Comparison of ENCODE assay signal across 1 cellular context in the genomic region with DNA sequence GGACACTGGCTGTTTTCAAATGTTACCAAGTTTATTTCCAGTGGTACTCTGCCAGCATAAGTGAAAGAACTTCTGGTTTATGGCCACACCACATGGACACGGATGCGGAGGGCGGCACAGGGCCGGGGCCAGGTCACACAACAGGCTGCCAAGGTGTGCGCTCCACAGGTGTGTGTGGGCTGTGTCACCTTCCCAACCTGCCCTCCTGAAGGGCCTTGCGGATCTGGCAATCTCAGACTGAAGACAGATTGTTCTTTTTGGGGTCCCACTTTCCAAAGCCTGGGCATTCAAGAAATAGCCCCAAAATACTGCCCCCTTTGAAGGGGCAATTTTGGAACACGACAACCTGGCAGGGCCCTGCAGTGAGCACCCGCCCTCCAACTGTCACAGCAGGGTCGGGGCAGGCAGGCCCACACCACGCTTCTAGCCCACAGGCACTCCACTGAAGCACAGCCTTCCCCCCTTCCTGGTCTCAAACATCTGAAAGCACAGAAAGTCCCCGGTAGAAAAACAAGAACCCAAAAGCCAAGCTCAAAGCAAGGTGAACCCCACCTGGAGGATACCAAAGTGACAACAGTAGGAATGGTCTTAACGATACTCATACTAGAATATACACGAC.
TF ChIP-seq lines count a peak whose summit lies in the region.

No MANE protein-coding gene starts in this region.

TF ChIP-seq in A549, 52 proteins besides CTCF, POLR2A, EP300 and RAD21:
- TF ChIP-seq FOXS1 (CRISPR knock-in tag; IDR thresholded peaks at IDR 0.05) (no peak), JUN (IDR thresholded peaks at IDR 0.05) (no peak), POLR2AphosphoS2 (conservative IDR thresholded peaks at IDR 0.05; ENCODE audit: low read length) (no peak), CHD4 (IDR thresholded peaks at IDR 0.05; ENCODE audit: borderline replicate concordance) (no peak), FOSB (CRISPR knock-in tag; IDR thresholded peaks at IDR 0.05) (no peak), NPAS2 (CRISPR knock-in tag; IDR thresholded peaks at IDR 0.05; ENCODE audit: borderline replicate concordance) (no peak), EHF (CRISPR knock-in tag; IDR thresholded peaks at IDR 0.05) (no peak)
- TF ChIP-seq, protein P1, sequence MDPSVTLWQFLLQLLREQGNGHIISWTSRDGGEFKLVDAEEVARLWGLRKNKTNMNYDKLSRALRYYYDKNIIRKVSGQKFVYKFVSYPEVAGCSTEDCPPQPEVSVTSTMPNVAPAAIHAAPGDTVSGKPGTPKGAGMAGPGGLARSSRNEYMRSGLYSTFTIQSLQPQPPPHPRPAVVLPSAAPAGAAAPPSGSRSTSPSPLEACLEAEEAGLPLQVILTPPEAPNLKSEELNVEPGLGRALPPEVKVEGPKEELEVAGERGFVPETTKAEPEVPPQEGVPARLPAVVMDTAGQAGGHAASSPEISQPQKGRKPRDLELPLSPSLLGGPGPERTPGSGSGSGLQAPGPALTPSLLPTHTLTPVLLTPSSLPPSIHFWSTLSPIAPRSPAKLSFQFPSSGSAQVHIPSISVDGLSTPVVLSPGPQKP (IDR thresholded peaks at IDR 0.05; ENCODE audit: low read depth, low read length), result no peak
- TF ChIP-seq, protein P2, sequence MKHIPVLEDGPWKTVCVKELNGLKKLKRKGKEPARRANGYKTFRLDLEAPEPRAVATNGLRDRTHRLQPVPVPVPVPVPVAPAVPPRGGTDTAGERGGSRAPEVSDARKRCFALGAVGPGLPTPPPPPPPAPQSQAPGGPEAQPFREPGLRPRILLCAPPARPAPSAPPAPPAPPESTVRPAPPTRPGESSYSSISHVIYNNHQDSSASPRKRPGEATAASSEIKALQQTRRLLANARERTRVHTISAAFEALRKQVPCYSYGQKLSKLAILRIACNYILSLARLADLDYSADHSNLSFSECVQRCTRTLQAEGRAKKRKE (CRISPR knock-in tag; IDR thresholded peaks at IDR 0.05; ENCODE audit: low read depth), result no peak
